Comparison of ENCODE assay signal across 8 cellular contexts in genomic region chr2:185640588-185640987, GRCh38.
"Had no signal": no experiment of that assay in that cellular context is flagged by ENCODE, and none has a peak within 500 bp of the region (broad histone marks: within the 10 kb centered on the region; RNA-seq: fewer than 3 reads in every experiment).

No MANE protein-coding gene starts in this region.

- H3K27ac ChIP-seq: HL-60 had no signal

- H3K4me3 Mint-ChIP-seq: GM23338, HFFc6, IgD-negative memory B cell had no signal

- H3K36me3 Mint-ChIP-seq: IgD-negative memory B cell had no signal

- H3K36me3 ChIP-seq: HAP-1 had no signal

- H3K9me3 ChIP-seq: HAP-1 had no signal

- H3K27me3 Mint-ChIP-seq: IgD-negative memory B cell had no signal

- DNase-seq: H7, HFFc6, KG1 had no signal

- H2AFZ ChIP-seq: GM23338 had no signal

- ATAC-seq: GM23338, HCT116 had no signal

- H3K27ac Mint-ChIP-seq: GM23338, HFFc6, IgD-negative memory B cell had no signal

- H3K4me2 ChIP-seq: GM23338 had no signal

- H3K9me3 Mint-ChIP-seq: GM23338 had no signal

- H3K4me3 ChIP-seq: GM23338, HAP-1 had no signal

- H3K4me1 Mint-ChIP-seq: IgD-negative memory B cell had no signal
